Comparison of ENCODE assay signal across 27 cellular contexts in the genomic region with DNA sequence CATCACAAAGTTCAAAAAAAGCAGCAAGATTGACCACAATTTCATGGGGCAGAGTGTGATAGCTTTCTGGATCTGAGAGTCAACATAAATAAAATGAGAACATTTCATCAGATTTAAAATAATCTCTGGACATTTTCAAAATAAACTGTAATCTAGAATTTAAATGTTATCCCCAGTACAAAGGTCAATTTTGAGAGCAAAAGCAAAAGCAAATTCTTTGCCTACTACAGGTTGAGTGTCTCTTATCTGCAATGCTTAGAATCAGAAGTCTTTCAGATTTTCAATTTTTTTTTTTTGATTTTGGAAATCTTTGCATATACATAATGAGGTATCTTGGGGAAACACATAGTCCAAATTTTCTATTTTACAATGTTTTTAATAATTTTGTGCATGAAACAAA.
"Had no signal": no experiment of that assay in that cellular context is flagged by ENCODE, and none has a peak within 500 bp of the region (broad histone marks: within the 10 kb centered on the region; RNA-seq: fewer than 3 reads in every experiment).

No MANE protein-coding gene starts in this region.

- H3K27me3 Mint-ChIP-seq: progenitor cell of endocrine pancreas; stimulated activated memory B cell treated with anti-CD40 and anti-IgM and Interleukin-4, amounts not matched to agents 10 μg/mL and 1 μg/mL and 100 μg/mL, for 72 hours; stimulated activated naive CD8-positive, alpha-beta T cell treated with anti-CD3 and anti-CD28 coated beads, Interleukin-15, amount 100 ng/mL, for 72 hours; type B pancreatic cell had no signal

- H3K27ac Mint-ChIP-seq: natural killer cell; nephron; neural progenitor cell; progenitor cell of endocrine pancreas; stimulated activated memory B cell treated with anti-CD40 and anti-IgM and Interleukin-4, amounts not matched to agents 10 μg/mL and 1 μg/mL and 100 μg/mL, for 72 hours; stimulated activated naive CD8-positive, alpha-beta T cell treated with anti-CD3 and anti-CD28 coated beads, Interleukin-15, amount 100 ng/mL, for 72 hours; type B pancreatic cell had no signal

- H3K9me3 Mint-ChIP-seq: natural killer cell; nephron; neural progenitor cell; stimulated activated memory B cell treated with anti-CD40 and anti-IgM and Interleukin-4, amounts not matched to agents 10 μg/mL and 1 μg/mL and 100 μg/mL, for 72 hours; stimulated activated naive CD8-positive, alpha-beta T cell treated with anti-CD3 and anti-CD28 coated beads, Interleukin-15, amount 100 ng/mL, for 72 hours; type B pancreatic cell had no signal

- H3K4me3 Mint-ChIP-seq: natural killer cell; nephron; neural progenitor cell; stimulated activated memory B cell treated with anti-CD40 and anti-IgM and Interleukin-4, amounts not matched to agents 10 μg/mL and 1 μg/mL and 100 μg/mL, for 72 hours; stimulated activated naive CD8-positive, alpha-beta T cell treated with anti-CD3 and anti-CD28 coated beads, Interleukin-15, amount 100 ng/mL, for 72 hours; type B pancreatic cell had no signal

- ATAC-seq: natural killer cell; psoas muscle; right cardiac atrium; sciatic nerve; stimulated activated memory B cell treated with anti-CD40 and anti-IgM and Interleukin-4, amounts not matched to agents 10 μg/mL and 1 μg/mL and 100 μg/mL, for 72 hours; stimulated activated naive CD8-positive, alpha-beta T cell treated with anti-CD3 and anti-CD28 coated beads, Interleukin-15, amount 100 ng/mL, for 72 hours; stimulated activated naive CD8-positive, alpha-beta T cell treated with anti-CD3 and anti-CD28 coated beads, Interleukin-15, Interleukin-2, amounts not matched to agents 100 U/mL and 50 U/mL, for 24 hours; upper lobe of right lung had no signal

- H3K4me1 Mint-ChIP-seq: natural killer cell; nephron; neural progenitor cell; stimulated activated memory B cell treated with anti-CD40 and anti-IgM and Interleukin-4, amounts not matched to agents 10 μg/mL and 1 μg/mL and 100 μg/mL, for 72 hours; stimulated activated naive CD8-positive, alpha-beta T cell treated with anti-CD3 and anti-CD28 coated beads, Interleukin-15, amount 100 ng/mL, for 72 hours had no signal

- DNase-seq: natural killer cell; occipital lobe; ovary; posterior cingulate gyrus; psoas muscle; right cardiac atrium; spleen; stimulated activated CD4-positive, alpha-beta T cell treated with anti-CD3 and anti-CD28 coated beads, Interleukin-12 subunit alpha, Interleukin-12 subunit beta, amount 100 ng/mL, for 4 hours; stimulated activated CD4-positive, alpha-beta T cell treated with anti-CD3 and anti-CD28 coated beads, Interleukin-1b, Interleukin-23, amount 100 ng/mL, for 48 hours; stimulated activated CD4-positive, alpha-beta T cell treated with anti-CD3 and anti-CD28 coated beads, Interleukin-4, amount 100 ng/mL, for 1 hour; stimulated activated CD4-positive, alpha-beta T cell treated with anti-CD3 and anti-CD28 coated beads, Interleukin-4, amount 100 ng/mL, for 4 hours; stimulated activated CD8-positive, alpha-beta memory T cell treated with anti-CD3 and anti-CD28 coated beads, Interleukin-4, amount 100 ng/mL, for 48 hours; stimulated activated naive CD4-positive, alpha-beta T cell; stimulated activated naive CD8-positive, alpha-beta T cell treated with anti-CD3 and anti-CD28 coated beads, Interleukin-15, amount 100 ng/mL, for 72 hours; stimulated activated naive CD8-positive, alpha-beta T cell treated with anti-CD3 and anti-CD28 coated beads, Interleukin-15, Interleukin-2, amounts not matched to agents 100 U/mL and 50 U/mL, for 24 hours; substantia nigra; testis; tibial artery; transverse colon; upper lobe of right lung; uterus had no signal
